Comparison of ENCODE assay signal across 1 cellular context in genomic region chr1:21931171-21932093, GRCh38.
TF ChIP-seq lines count a peak whose summit lies in the region.

No MANE protein-coding gene starts in this region.

TF ChIP-seq in GM12878, 131 proteins besides CTCF, POLR2A, EP300 and RAD21 (continued from another document):
- peak; percentile 51; the same call in 1 of the 2 replicates for TF ChIP-seq ZBTB33 (IDR thresholded peaks at IDR 0.05)
